In the genomic region with DNA sequence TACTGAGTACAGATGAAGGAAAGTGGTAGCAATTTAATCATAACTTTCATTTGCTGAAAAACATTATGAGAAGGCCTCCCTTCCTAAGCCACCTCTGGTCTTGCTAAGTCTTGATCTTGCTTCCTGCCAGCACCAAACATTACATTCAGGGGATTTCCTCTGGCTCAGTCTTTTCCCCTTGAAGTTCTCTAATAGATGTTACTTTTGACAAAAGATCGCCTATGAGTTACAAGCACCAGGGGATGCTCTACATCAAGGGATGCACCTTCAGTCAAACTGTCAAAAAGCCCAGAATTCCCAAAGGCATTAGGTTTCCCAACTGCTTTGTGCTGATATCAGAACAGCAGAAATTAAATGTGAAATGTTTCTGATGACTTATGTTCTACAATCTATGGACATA, we compare ENCODE assay signal across 19 cellular contexts. TPM values are rescaled to one million over a fixed set of nuclear protein-coding genes. Genes with fewer than 3 reads are reported as not detected.
DNase-seq lines count a peak whose midpoint lies in the region; ATAC-seq and TF ChIP-seq lines count a peak whose summit lies in the region.
"Had no signal": no experiment of that assay in that cellular context is flagged by ENCODE, and none has a peak within 500 bp of the region (broad histone marks: within the 10 kb centered on the region; RNA-seq: fewer than 3 reads in every experiment).

No MANE protein-coding gene starts in this region.

- H3K4me1 Mint-ChIP-seq in activated CD8-positive, alpha-beta T cell treated with anti-CD3 and anti-CD28 coated beads for 36 hours (ENCODE audit: low read depth), result peaks cover 8% of the 10 kb centered on the region
- H3K4me1 Mint-ChIP-seq in activated CD8-positive, alpha-beta T cell treated with anti-CD3 and anti-CD28 coated beads, Interleukin-2, amount 10 ng/mL, durations not matched to agents 7 days and 5 days (ENCODE audit: low read depth), result peaks cover 6% of the 10 kb centered on the region
- H3K4me1 Mint-ChIP-seq in effector memory CD8-positive, alpha-beta T cell (ENCODE audit: low read depth in 2 of 2), result peaks cover 0 to 1% of the 10 kb centered on the region in 2 donors
- H3K4me1 Mint-ChIP-seq in naive thymus-derived CD4-positive, alpha-beta T cell, result peaks cover 0 to 12% (median 10%) of the 10 kb centered on the region in 7 donors
- no peaks in the 10 kb centered on the region for H3K4me1 Mint-ChIP-seq in stimulated activated memory B cell treated with anti-CD40 and anti-IgM and Interleukin-4, amounts not matched to agents 10 μg/mL and 1 μg/mL and 100 μg/mL, for 72 hours
- H3K4me1 Mint-ChIP-seq in activated T-helper 1 cell treated with anti-CD3 and anti-CD28 coated beads, Interleukin-12 subunit alpha, Interleukin-12 subunit beta, Interleukin-2, Interleukin-4 antibody, amounts not matched to agents 30 ng/mL and 10 ng/mL and 1 ng/mL, durations not matched to agents 14 hours and 24 hours and 36 hours (ENCODE audit: low read depth), result peaks cover 11% of the 10 kb centered on the region
- H3K4me1 Mint-ChIP-seq: memory B cell had no signal

- H3K36me3 ChIP-seq in naive thymus-derived CD4-positive, alpha-beta T cell (ENCODE audit: control insufficient read depth in 2 of 3, insufficient read depth in 3 of 3, low read length in 3 of 3), result no peaks in the 10 kb centered on the region
- no peaks in the 10 kb centered on the region for H3K36me3 ChIP-seq in vagina
- H3K36me3 ChIP-seq: ascending aorta, thoracic aorta had no signal

- TF ChIP-seq CTCF in activated CD8-positive, alpha-beta T cell treated with anti-CD3 and anti-CD28 coated beads for 36 hours (IDR thresholded peaks at IDR 0.05), result no peak
- no peak for TF ChIP-seq CTCF in vagina (IDR thresholded peaks at IDR 0.05)

- peak; percentile 47 for ATAC-seq in activated CD8-positive, alpha-beta T cell treated with anti-CD3 and anti-CD28 coated beads for 36 hours
- no peak for ATAC-seq in activated CD8-positive, alpha-beta T cell treated with anti-CD3 and anti-CD28 coated beads, Interleukin-2, amount 10 ng/mL, durations not matched to agents 7 days and 5 days
- ATAC-seq in HG02610 (IDR thresholded peaks at IDR 0.05; ENCODE audit: unreplicated experiment), result peak; percentile 61
- ATAC-seq in effector memory CD8-positive, alpha-beta T cell (replicated peaks), result peak; percentile 33
- ATAC-seq in naive thymus-derived CD4-positive, alpha-beta T cell, result peak; percentile 44
- ATAC-seq in stimulated activated memory B cell treated with anti-CD40 and anti-IgM and Interleukin-4, amounts not matched to agents 10 μg/mL and 1 μg/mL and 100 μg/mL, for 72 hours, result no peak
- ATAC-seq: right cardiac atrium had no signal

- peaks cover 0 to 4% of the 10 kb centered on the region in 2 donors for H3K4me1 ChIP-seq in naive thymus-derived CD4-positive, alpha-beta T cell (ENCODE audit: control insufficient read depth in 2 of 2, insufficient read depth in 2 of 2, low read length in 2 of 2)
- H3K4me1 ChIP-seq in vagina, result no peaks in the 10 kb centered on the region
- H3K4me1 ChIP-seq: ascending aorta had no signal

- intact Hi-C loops in activated CD8-positive, alpha-beta T cell treated with anti-CD3 and anti-CD28 coated beads for 36 hours (cut with micrococcal nuclease), result loop anchor here (10.0 kb wide), 2 partner anchors 111 to 141 kb away; no protein-coding TSS in a partner anchor
- intact Hi-C loops in naive thymus-derived CD4-positive, alpha-beta T cell (cut with micrococcal nuclease), result loop anchor here (10.0 kb wide), 2 partner anchors 111 to 621 kb away; no protein-coding TSS in a partner anchor
- intact Hi-C loops in vagina (cut with DNase I), result no loop called here
- intact Hi-C loops in activated T-helper 1 cell treated with anti-CD3 and anti-CD28 coated beads, Interleukin-12 subunit alpha, Interleukin-12 subunit beta, Interleukin-2, Interleukin-4 antibody, amounts not matched to agents 30 ng/mL and 10 ng/mL and 1 ng/mL, durations not matched to agents 14 hours and 24 hours and 36 hours (cut with micrococcal nuclease), result no loop called here

- no peak overlapping the region for H3K27ac ChIP-seq in naive thymus-derived CD4-positive, alpha-beta T cell (ENCODE audit: low read depth, low read length)
- H3K27ac ChIP-seq in vagina, result no peak overlapping the region
- H3K27ac ChIP-seq: ascending aorta, dorsolateral prefrontal cortex, SK-N-MC, thoracic aorta had no signal

- POLR2A ChIA-PET in activated CD8-positive, alpha-beta T cell treated with anti-CD3 and anti-CD28 coated beads for 36 hours (lab: Charles Lee), result no interaction called here
- POLR2A ChIA-PET in activated CD8-positive, alpha-beta T cell treated with anti-CD3 and anti-CD28 coated beads, Interleukin-2, amount 10 ng/mL, durations not matched to agents 7 days and 5 days (lab: Charles Lee), result interaction anchor here (0.6 kb wide), 1 partner anchor 709 kb away, joined by 3 read pairs; no protein-coding TSS in a partner anchor
- POLR2A ChIA-PET in naive thymus-derived CD4-positive, alpha-beta T cell (lab: Charles Lee), result no interaction called here

- H3K9me3 ChIP-seq in naive thymus-derived CD4-positive, alpha-beta T cell (ENCODE audit: control insufficient read depth in 2 of 3, low read length in 3 of 3), result no peaks in the 10 kb centered on the region
- H3K9me3 ChIP-seq in vagina, result no peaks in the 10 kb centered on the region
- H3K9me3 ChIP-seq: ascending aorta, thoracic aorta had no signal

- H3K27me3 Mint-ChIP-seq in activated CD8-positive, alpha-beta T cell treated with anti-CD3 and anti-CD28 coated beads for 36 hours, result peaks cover 35% of the 10 kb centered on the region
- peaks cover 29% of the 10 kb centered on the region for H3K27me3 Mint-ChIP-seq in activated CD8-positive, alpha-beta T cell treated with anti-CD3 and anti-CD28 coated beads, Interleukin-2, amount 10 ng/mL, durations not matched to agents 7 days and 5 days (ENCODE audit: low read depth)
- H3K27me3 Mint-ChIP-seq in effector memory CD8-positive, alpha-beta T cell, result peaks cover 65 to 76% of the 10 kb centered on the region in 2 donors
- peaks cover 30 to 53% (median 35%) of the 10 kb centered on the region in 5 donors for H3K27me3 Mint-ChIP-seq in naive thymus-derived CD4-positive, alpha-beta T cell
- peaks cover 52% of the 10 kb centered on the region for H3K27me3 Mint-ChIP-seq in stimulated activated memory B cell treated with anti-CD40 and anti-IgM and Interleukin-4, amounts not matched to agents 10 μg/mL and 1 μg/mL and 100 μg/mL, for 72 hours
- H3K27me3 Mint-ChIP-seq in activated T-helper 1 cell treated with anti-CD3 and anti-CD28 coated beads, Interleukin-12 subunit alpha, Interleukin-12 subunit beta, Interleukin-2, Interleukin-4 antibody, amounts not matched to agents 30 ng/mL and 10 ng/mL and 1 ng/mL, durations not matched to agents 14 hours and 24 hours and 36 hours (ENCODE audit: insufficient read depth), result peaks cover 24% of the 10 kb centered on the region

- H3K9me3 Mint-ChIP-seq in activated CD8-positive, alpha-beta T cell treated with anti-CD3 and anti-CD28 coated beads for 36 hours, result no peaks in the 10 kb centered on the region
- H3K9me3 Mint-ChIP-seq in activated CD8-positive, alpha-beta T cell treated with anti-CD3 and anti-CD28 coated beads, Interleukin-2, amount 10 ng/mL, durations not matched to agents 7 days and 5 days (ENCODE audit: insufficient read depth), result no peaks in the 10 kb centered on the region
- no peaks in the 10 kb centered on the region for H3K9me3 Mint-ChIP-seq in effector memory CD8-positive, alpha-beta T cell
- H3K9me3 Mint-ChIP-seq in naive thymus-derived CD4-positive, alpha-beta T cell, result no peaks in the 10 kb centered on the region
- no peaks in the 10 kb centered on the region for H3K9me3 Mint-ChIP-seq in stimulated activated memory B cell treated with anti-CD40 and anti-IgM and Interleukin-4, amounts not matched to agents 10 μg/mL and 1 μg/mL and 100 μg/mL, for 72 hours
- no peaks in the 10 kb centered on the region for H3K9me3 Mint-ChIP-seq in activated T-helper 1 cell treated with anti-CD3 and anti-CD28 coated beads, Interleukin-12 subunit alpha, Interleukin-12 subunit beta, Interleukin-2, Interleukin-4 antibody, amounts not matched to agents 30 ng/mL and 10 ng/mL and 1 ng/mL, durations not matched to agents 14 hours and 24 hours and 36 hours
- H3K9me3 Mint-ChIP-seq: memory B cell had no signal

- DNase-seq in activated CD8-positive, alpha-beta T cell treated with anti-CD3 and anti-CD28 coated beads for 36 hours, result no peak
- no peak for DNase-seq in activated CD8-positive, alpha-beta T cell treated with anti-CD3 and anti-CD28 coated beads, Interleukin-2, amount 10 ng/mL, durations not matched to agents 7 days and 5 days
- DNase-seq in effector memory CD8-positive, alpha-beta T cell, result no peak
- DNase-seq in naive thymus-derived CD4-positive, alpha-beta T cell, result peak in 4 of 9 donors; percentile 2 to 24 (median 3)
- DNase-seq in vagina (ENCODE audit: extremely low spot score in 2 of 2), result no peak
- DNase-seq in activated T-helper 1 cell treated with anti-CD3 and anti-CD28 coated beads, Interleukin-12 subunit alpha, Interleukin-12 subunit beta, Interleukin-2, Interleukin-4 antibody, amounts not matched to agents 30 ng/mL and 10 ng/mL and 1 ng/mL, durations not matched to agents 14 hours and 24 hours and 36 hours (ENCODE audit: low spot score), result no peak
- DNase-seq: Calu3, dorsolateral prefrontal cortex, NCI-H446 treated with DMSO at 0.1 percent for 48 hours, right cardiac atrium had no signal

- H3K4me3 ChIP-seq in naive thymus-derived CD4-positive, alpha-beta T cell (ENCODE audit: low read length), result no peak overlapping the region
- no peak overlapping the region for H3K4me3 ChIP-seq in vagina
- H3K4me3 ChIP-seq: ascending aorta, dorsolateral prefrontal cortex, SK-N-MC, thoracic aorta had no signal

- H3K4me3 Mint-ChIP-seq in activated CD8-positive, alpha-beta T cell treated with anti-CD3 and anti-CD28 coated beads for 36 hours, result no peak overlapping the region
- no peak overlapping the region for H3K4me3 Mint-ChIP-seq in activated CD8-positive, alpha-beta T cell treated with anti-CD3 and anti-CD28 coated beads, Interleukin-2, amount 10 ng/mL, durations not matched to agents 7 days and 5 days
- H3K4me3 Mint-ChIP-seq in effector memory CD8-positive, alpha-beta T cell, result no peak overlapping the region
- no peak overlapping the region for H3K4me3 Mint-ChIP-seq in naive thymus-derived CD4-positive, alpha-beta T cell
- no peak overlapping the region for H3K4me3 Mint-ChIP-seq in stimulated activated memory B cell treated with anti-CD40 and anti-IgM and Interleukin-4, amounts not matched to agents 10 μg/mL and 1 μg/mL and 100 μg/mL, for 72 hours
- H3K4me3 Mint-ChIP-seq in activated T-helper 1 cell treated with anti-CD3 and anti-CD28 coated beads, Interleukin-12 subunit alpha, Interleukin-12 subunit beta, Interleukin-2, Interleukin-4 antibody, amounts not matched to agents 30 ng/mL and 10 ng/mL and 1 ng/mL, durations not matched to agents 14 hours and 24 hours and 36 hours, result no peak overlapping the region
- H3K4me3 Mint-ChIP-seq: memory B cell had no signal

- no peak overlapping the region for H3K27ac Mint-ChIP-seq in activated CD8-positive, alpha-beta T cell treated with anti-CD3 and anti-CD28 coated beads for 36 hours
- H3K27ac Mint-ChIP-seq in activated CD8-positive, alpha-beta T cell treated with anti-CD3 and anti-CD28 coated beads, Interleukin-2, amount 10 ng/mL, durations not matched to agents 7 days and 5 days, result no peak overlapping the region
- no peak overlapping the region for H3K27ac Mint-ChIP-seq in effector memory CD8-positive, alpha-beta T cell
- H3K27ac Mint-ChIP-seq in naive thymus-derived CD4-positive, alpha-beta T cell, result peak overlapping the region in 1 of 9 donors; percentile 7
- H3K27ac Mint-ChIP-seq in stimulated activated memory B cell treated with anti-CD40 and anti-IgM and Interleukin-4, amounts not matched to agents 10 μg/mL and 1 μg/mL and 100 μg/mL, for 72 hours, result no peak overlapping the region
- no peak overlapping the region for H3K27ac Mint-ChIP-seq in activated T-helper 1 cell treated with anti-CD3 and anti-CD28 coated beads, Interleukin-12 subunit alpha, Interleukin-12 subunit beta, Interleukin-2, Interleukin-4 antibody, amounts not matched to agents 30 ng/mL and 10 ng/mL and 1 ng/mL, durations not matched to agents 14 hours and 24 hours and 36 hours
- H3K27ac Mint-ChIP-seq: memory B cell had no signal

- CTCF ChIA-PET in activated CD8-positive, alpha-beta T cell treated with anti-CD3 and anti-CD28 coated beads for 36 hours (lab: Charles Lee), result interaction anchor here (1.4 kb wide), 1 partner anchor 324 kb away, joined by 3 read pairs; no protein-coding TSS in a partner anchor
- CTCF ChIA-PET in activated CD8-positive, alpha-beta T cell treated with anti-CD3 and anti-CD28 coated beads, Interleukin-2, amount 10 ng/mL, durations not matched to agents 7 days and 5 days (lab: Charles Lee), result interaction anchor here (1.1 to 1.7 kb wide), 3 partner anchors 108 to 325 kb away, joined by 3 to 8 read pairs (median 4); no protein-coding TSS in a partner anchor
- CTCF ChIA-PET in naive thymus-derived CD4-positive, alpha-beta T cell (lab: Charles Lee), result no interaction called here

- no peak for TF ChIP-seq POLR2A in vagina (IDR thresholded peaks at IDR 0.05)

- no peaks in the 10 kb centered on the region for H3K27me3 ChIP-seq in naive thymus-derived CD4-positive, alpha-beta T cell (ENCODE audit: control insufficient read depth in 2 of 2, insufficient read depth in 2 of 2, low read length in 2 of 2)
- H3K27me3 ChIP-seq in vagina, result no peaks in the 10 kb centered on the region
- H3K27me3 ChIP-seq: ascending aorta had no signal

- no peaks in the 10 kb centered on the region for H3K36me3 Mint-ChIP-seq in activated CD8-positive, alpha-beta T cell treated with anti-CD3 and anti-CD28 coated beads for 36 hours (ENCODE audit: low read depth)
- H3K36me3 Mint-ChIP-seq in activated CD8-positive, alpha-beta T cell treated with anti-CD3 and anti-CD28 coated beads, Interleukin-2, amount 10 ng/mL, durations not matched to agents 7 days and 5 days (ENCODE audit: low read depth), result no peaks in the 10 kb centered on the region
- no peaks in the 10 kb centered on the region for H3K36me3 Mint-ChIP-seq in effector memory CD8-positive, alpha-beta T cell (ENCODE audit: insufficient read depth)
- H3K36me3 Mint-ChIP-seq in naive thymus-derived CD4-positive, alpha-beta T cell, result peaks cover 0 to 3% (median 0%) of the 10 kb centered on the region in 5 donors
- no peaks in the 10 kb centered on the region for H3K36me3 Mint-ChIP-seq in stimulated activated memory B cell treated with anti-CD40 and anti-IgM and Interleukin-4, amounts not matched to agents 10 μg/mL and 1 μg/mL and 100 μg/mL, for 72 hours
- no peaks in the 10 kb centered on the region for H3K36me3 Mint-ChIP-seq in activated T-helper 1 cell treated with anti-CD3 and anti-CD28 coated beads, Interleukin-12 subunit alpha, Interleukin-12 subunit beta, Interleukin-2, Interleukin-4 antibody, amounts not matched to agents 30 ng/mL and 10 ng/mL and 1 ng/mL, durations not matched to agents 14 hours and 24 hours and 36 hours (ENCODE audit: low read depth)
- H3K36me3 Mint-ChIP-seq: memory B cell had no signal

RNA-seq across cellular contexts. Expression of a gene that starts 47.3 kb away (rescaled TPM):
- total RNA-seq in activated CD8-positive, alpha-beta T cell treated with anti-CD3 and anti-CD28 coated beads for 36 hours, result not detected
- not detected for total RNA-seq in activated CD8-positive, alpha-beta T cell treated with anti-CD3 and anti-CD28 coated beads, Interleukin-2, amount 10 ng/mL, durations not matched to agents 7 days and 5 days
- total RNA-seq in naive thymus-derived CD4-positive, alpha-beta T cell, result 10 to 100 TPM in 1 of 5 experiments, 1 to 10 TPM in 1, not detected in 3; 8.8 to 29.6 TPM
- polyA plus RNA-seq in naive thymus-derived CD4-positive, alpha-beta T cell, result under 1 TPM in 1 of 2 donors, not detected in 1; 0.15 TPM
- 1.5 TPM for total RNA-seq in vagina
- total RNA-seq in activated T-helper 1 cell treated with anti-CD3 and anti-CD28 coated beads, Interleukin-12 subunit alpha, Interleukin-12 subunit beta, Interleukin-2, Interleukin-4 antibody, amounts not matched to agents 30 ng/mL and 10 ng/mL and 1 ng/mL, durations not matched to agents 14 hours and 24 hours and 36 hours, result 0.07 TPM in 1 of 2 replicates, not detected in the other
- total RNA-seq: Calu3, glomerular endothelial cell, H4 had no signal
- polyA plus RNA-seq: neural cell had no signal

Comparison
In these comparisons a context has a peak if more than half of its experiments do, and no peak if none do; other contexts are left out.
1. ATAC-seq: peak in activated CD8-positive, alpha-beta T cell treated with anti-CD3 and anti-CD28 coated beads for 36 hours (single experiment), HG02610 (single experiment), effector memory CD8-positive, alpha-beta T cell (single experiment) and naive thymus-derived CD4-positive, alpha-beta T cell (single experiment); none in activated CD8-positive, alpha-beta T cell treated with anti-CD3 and anti-CD28 coated beads, Interleukin-2, amount 10 ng/mL, durations not matched to agents 7 days and 5 days (single experiment) and stimulated activated memory B cell treated with anti-CD40 and anti-IgM and Interleukin-4, amounts not matched to agents 10 μg/mL and 1 μg/mL and 100 μg/mL, for 72 hours (single experiment).
2. intact Hi-C loops: an anchor here in activated CD8-positive, alpha-beta T cell treated with anti-CD3 and anti-CD28 coated beads for 36 hours (10.0 kb wide) and naive thymus-derived CD4-positive, alpha-beta T cell (10.0 kb wide); none called in vagina and activated T-helper 1 cell treated with anti-CD3 and anti-CD28 coated beads, Interleukin-12 subunit alpha, Interleukin-12 subunit beta, Interleukin-2, Interleukin-4 antibody, amounts not matched to agents 30 ng/mL and 10 ng/mL and 1 ng/mL, durations not matched to agents 14 hours and 24 hours and 36 hours.